ENCODE assay signal across 14 cellular contexts in genomic region chr1:158007180-158007579, GRCh38. TPM values are rescaled to one million over a fixed set of nuclear protein-coding genes. Genes with fewer than 3 reads are reported as not detected.
DNase-seq lines count a peak whose midpoint lies in the region; ATAC-seq and TF ChIP-seq lines count a peak whose summit lies in the region.
"Had no signal": no experiment of that assay in that cellular context is flagged by ENCODE, and none has a peak within 500 bp of the region (broad histone marks: within the 10 kb centered on the region; RNA-seq: fewer than 3 reads in every experiment).

No MANE protein-coding gene starts in this region.

- no peak for TF ChIP-seq POLR2A in esophagus muscularis mucosa (IDR thresholded peaks at IDR 0.05; ENCODE audit: low read depth)

- H3K4me2 ChIP-seq in SK-N-SH (peak overlapping the region; percentile 79; the same call in 1 of the 2 replicates), osteoblast (ENCODE audit: insufficient read depth, low read length) (peak overlapping the region; percentile 21)

- POLR2A ChIA-PET in SK-N-SH (lab: Yijun Ruan, JAX) = no interaction called here

- H3K9me3 ChIP-seq in SK-N-SH (no peaks in the 10 kb centered on the region), esophagus muscularis mucosa (no peaks in the 10 kb centered on the region), osteoblast (ENCODE audit: low read depth, low read length) (no peaks in the 10 kb centered on the region)

- DNase-seq in SK-N-SH = no peak
- DNase-seq in esophagus muscularis mucosa (ENCODE audit: extremely low spot score) = no peak
- no peak for DNase-seq in osteoblast (ENCODE audit: insufficient read length, low spot score, missing footprints)
- DNase-seq in kidney glomerular epithelial cell (lab: John Stamatoyannopoulos, UW) = no peak
- DNase-seq in medulla oblongata (ENCODE audit: extremely low spot score) = no peak
- no peak for DNase-seq in islet precursor cell
- DNase-seq: activated CD4-positive, alpha-beta T cell treated with anti-CD3 and anti-CD28 coated beads for 1 hour; CD4-positive, alpha-beta T cell; hypothalamus; NCI-H187 treated with DMSO at 0.1 percent for 48 hours; occipital lobe had no signal

- H3K27ac ChIP-seq in SK-N-SH (ENCODE audit: low read depth in 2 of 2, low read length in 1 of 2) (peak overlapping the region; percentile 97 to 100; a peak in 3 of 4 replicates), esophagus muscularis mucosa (replicated peaks in 1 of 4) (peak overlapping the region; percentile 76 to 87 (median 84)), osteoblast (ENCODE audit: low read depth, low read length) (peak overlapping the region; percentile 21), urinary bladder (ENCODE audit: low read depth) (peak overlapping the region; percentile 32)
- H3K27ac ChIP-seq: 22Rv1 had no signal

- H4K20me1 ChIP-seq in SK-N-SH (ENCODE audit: insufficient read depth) (no peaks in the 10 kb centered on the region), osteoblast (ENCODE audit: insufficient read depth, low read length) (peaks cover 8% of the 10 kb centered on the region)

- no peak overlapping the region for H3K9ac ChIP-seq in SK-N-SH

- H3F3A ChIP-seq in SK-N-SH (replicated peaks; ENCODE audit: insufficient read depth) = peaks cover 44% of the 10 kb centered on the region

- H3K4me3 ChIP-seq in SK-N-SH (ENCODE audit: low read depth in 2 of 2, low read length in 1 of 2) (no peak overlapping the region), esophagus muscularis mucosa (peak overlapping the region in 1 of 4 donors; percentile 10), osteoblast (ENCODE audit: insufficient read depth, low read length) (no peak overlapping the region), urinary bladder (ENCODE audit: low read depth, low read length) (no peak overlapping the region)

- H3K9me2 ChIP-seq in SK-N-SH = no peaks in the 10 kb centered on the region

- no peaks in the 10 kb centered on the region for H3K27me3 ChIP-seq in SK-N-SH (ENCODE audit: insufficient read depth)
- H3K27me3 ChIP-seq in esophagus muscularis mucosa = no peaks in the 10 kb centered on the region
- H3K27me3 ChIP-seq in osteoblast (ENCODE audit: insufficient read depth, low read length) = no peaks in the 10 kb centered on the region

- TF ChIP-seq CTCF in SK-N-SH (IDR thresholded peaks at IDR 0.05) (no peak), esophagus muscularis mucosa (IDR thresholded peaks at IDR 0.05) (no peak), osteoblast (IDR thresholded peaks at IDR 0.05; ENCODE audit: extremely low read depth, low read depth, low read length) (no peak)

- TF ChIP-seq RAD21 in SK-N-SH (IDR thresholded peaks at IDR 0.05; ENCODE audit: low read length) = no peak

- peaks cover 91% of the 10 kb centered on the region for H3K79me2 ChIP-seq in SK-N-SH (ENCODE audit: insufficient read depth)
- H3K79me2 ChIP-seq in osteoblast (ENCODE audit: insufficient read depth, low read length) = peaks cover 75% of the 10 kb centered on the region

- H3K36me3 ChIP-seq in SK-N-SH (replicated peaks in 1 of 2; ENCODE audit: control insufficient read depth in 1 of 2, insufficient read depth in 2 of 2, low read length in 1 of 2) = peaks cover 0 to 3% of the 10 kb centered on the region in 2 experiments
- no peaks in the 10 kb centered on the region for H3K36me3 ChIP-seq in esophagus muscularis mucosa
- no peaks in the 10 kb centered on the region for H3K36me3 ChIP-seq in osteoblast (ENCODE audit: insufficient read depth, low read length)
- H3K36me3 ChIP-seq in urinary bladder (ENCODE audit: insufficient read depth) = no peaks in the 10 kb centered on the region

- ATAC-seq in SK-N-SH treated with all-trans-retinoic acid at 6 μM for 48 hours = no peak

- TF ChIP-seq EP300 in SK-N-SH (IDR thresholded peaks at IDR 0.05; ENCODE audit: borderline replicate concordance in 1 of 2, low read depth in 1 of 2, low read length in 1 of 2) = no peak
- no peak for TF ChIP-seq EP300 in esophagus muscularis mucosa (IDR thresholded peaks at IDR 0.05)

- CTCF ChIA-PET in SK-N-SH (lab: Yijun Ruan, JAX) = interaction anchor here (0.9 to 2.3 kb wide), 2 partner anchors 15 to 118 kb away, joined by 3 to 8 read pairs; no protein-coding TSS in a partner anchor

- H2AFZ ChIP-seq in SK-N-SH (ENCODE audit: low read depth) = no peak overlapping the region
- H2AFZ ChIP-seq in osteoblast (ENCODE audit: low read length) = no peak overlapping the region

- H3K4me1 ChIP-seq in SK-N-SH (ENCODE audit: control insufficient read depth in 1 of 2, insufficient read depth in 2 of 2, low read depth in 1 of 2, low read length in 1 of 2) (peaks cover 56 to 86% of the 10 kb centered on the region in 2 experiments), esophagus muscularis mucosa (peaks cover 84 to 100% (median 100%) of the 10 kb centered on the region in 4 donors), osteoblast (ENCODE audit: insufficient read depth, low read length) (peaks cover 96% of the 10 kb centered on the region), urinary bladder (ENCODE audit: insufficient read depth) (peaks cover 5% of the 10 kb centered on the region)

- 58% methylated on average over 7 of the region's 7 CpGs for WGBS in SK-N-SH (ENCODE audit: low lambda C conversion rate)
- WGBS in esophagus muscularis mucosa = 79% methylated on average over 7 of the region's 7 CpGs
- WGBS in urinary bladder = 66% methylated on average over 7 of the region's 7 CpGs

- intact Hi-C loops in esophagus muscularis mucosa (cut with DNase I) = no loop called here

TF ChIP-seq in SK-N-SH, 30 proteins besides CTCF, POLR2A, EP300 and RAD21:
- TF ChIP-seq MXI1 (IDR thresholded peaks at IDR 0.05; ENCODE audit: low read depth, low read length) = no peak
- no peak for TF ChIP-seq TEAD4 (IDR thresholded peaks at IDR 0.05; ENCODE audit: borderline replicate concordance, insufficient read depth)

TF ChIP-seq in SK-N-SH treated with all-trans-retinoic acid at 6 μM for 48 hours, 23 proteins besides CTCF, POLR2A, EP300 and RAD21:
- TF ChIP-seq TSHZ2 (CRISPR knock-in tag; IDR thresholded peaks at IDR 0.05) = no peak
- no peak for TF ChIP-seq GLIS3 (CRISPR knock-in tag; IDR thresholded peaks at IDR 0.05)
- no peak for TF ChIP-seq BACH2 (CRISPR knock-in tag; IDR thresholded peaks at IDR 0.05; ENCODE audit: borderline replicate concordance)
- no peak for TF ChIP-seq RARB (CRISPR knock-in tag; IDR thresholded peaks at IDR 0.05)
- TF ChIP-seq TCF4 (CRISPR knock-in tag; IDR thresholded peaks at IDR 0.05; ENCODE audit: borderline replicate concordance) = no peak
- no peak for TF ChIP-seq ARNTL (CRISPR knock-in tag; IDR thresholded peaks at IDR 0.05; ENCODE audit: borderline replicate concordance, low read depth)
TF ChIP-seq in SK-N-SH treated with all-trans-retinoic acid at 6 μM for 48 hours: peak in this region for 0.

RNA-seq across cellular contexts. Expression of gene KIRREL1, which starts 13.7 kb away (rescaled TPM):
- polyA plus RNA-seq in SK-N-SH (2012; rRNA removed) (47.8 and 52.3 TPM in 2 replicates), urinary bladder (37.1 TPM)
- 32.9 and 42.4 TPM in 2 replicates for polyA plus RNA-seq in SK-N-SH (2012; cell fraction: cytosol; rRNA removed)
- 77.1 and 86.9 TPM in 2 replicates for polyA plus RNA-seq in SK-N-SH (2012; cell fraction: nucleus; rRNA removed)
- total RNA-seq in esophagus muscularis mucosa (10 to 100 TPM; 37.4 to 77.1 (median 54.6) TPM), osteoblast (171 and 174 TPM in 2 replicates), urinary bladder (48.6 TPM)
- total RNA-seq: CD4-positive, alpha-beta T cell had no signal

Comparison
In these comparisons a context has a peak if more than half of its experiments do, and no peak if none do; other contexts are left out.
1. H3K27ac ChIP-seq: peak in every context shown above with its lines; median percentile 98 in SK-N-SH; 84 in esophagus muscularis mucosa; 32 in urinary bladder; 21 in osteoblast.